Comparison of ENCODE assay signal across 10 cellular contexts in the genomic region with DNA sequence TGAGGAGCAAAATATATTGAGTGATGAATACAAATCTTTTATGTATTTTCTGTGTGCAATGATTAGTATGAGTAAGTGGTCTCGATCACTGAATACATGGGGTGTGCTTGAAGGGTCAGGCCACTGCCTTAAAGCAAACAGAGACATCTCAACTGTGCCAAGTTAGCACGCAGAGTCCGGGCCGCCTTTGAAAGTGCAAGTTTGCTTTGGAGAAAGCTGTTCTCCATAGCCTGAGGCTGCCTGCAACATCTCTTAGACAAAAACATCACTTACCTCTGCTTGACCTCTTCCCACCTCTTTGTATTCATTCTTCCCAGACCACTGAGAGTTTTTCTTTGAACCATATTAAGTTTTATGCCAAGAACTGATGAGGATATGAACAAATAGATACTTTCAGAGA.
DNase-seq lines count a peak whose midpoint lies in the region; ATAC-seq and TF ChIP-seq lines count a peak whose summit lies in the region.
"Had no signal": no experiment of that assay in that cellular context is flagged by ENCODE, and none has a peak within 500 bp of the region (broad histone marks: within the 10 kb centered on the region; RNA-seq: fewer than 3 reads in every experiment).

No MANE protein-coding gene starts in this region.

- no peak overlapping the region for H3K4me3 ChIP-seq in right atrium auricular region
- no peak overlapping the region for H3K4me3 ChIP-seq in RWPE2 (ENCODE audit: severe bottlenecking)

- DNase-seq in Right ventricle myocardium superior (no peak), right atrium auricular region (ENCODE audit: low spot score) (no peak), RWPE2 (ENCODE audit: low spot score) (no peak), left ventricle myocardium superior (no peak), GM20000 (ENCODE audit: low spot score) (no peak)
- DNase-seq: activated CD4-positive, alpha-beta T cell treated with anti-CD3 and anti-CD28 coated beads for 48 hours; activated gamma-delta T cell had no signal

- no peak for TF ChIP-seq POLR2A in GM18505 (IDR thresholded peaks at IDR 0.05; ENCODE audit: borderline replicate concordance, extremely low read depth, insufficient read depth, insufficient read length)

- intact Hi-C loops in Right ventricle myocardium superior (cut with DNase I) = no loop called here
- intact Hi-C loops in left ventricle myocardium superior (cut with micrococcal nuclease) = no loop called here

- H3K27me3 ChIP-seq in right atrium auricular region (no peaks in the 10 kb centered on the region), RWPE2 (ENCODE audit: insufficient read depth, poor library complexity, severe bottlenecking) (no peaks in the 10 kb centered on the region)

- ATAC-seq in Right ventricle myocardium superior (ENCODE audit: poor library complexity) (peak; percentile 34), RWPE2 (ENCODE audit: low read depth) (peak; percentile 35; the same call in 1 of the 3 replicates), left ventricle myocardium superior (peak; percentile 52), esophagus mucosa (no peak), GM18505 (IDR thresholded peaks at IDR 0.05; ENCODE audit: unreplicated experiment) (no peak), HG02852 (IDR thresholded peaks at IDR 0.05; ENCODE audit: unreplicated experiment) (no peak)

- H3K27ac ChIP-seq in right atrium auricular region (peak overlapping the region in 1 of 2 donors; percentile 2), RWPE2 (ENCODE audit: poor library complexity, severe bottlenecking) (no peak overlapping the region)

- H3K36me3 ChIP-seq in right atrium auricular region = no peaks in the 10 kb centered on the region
- H3K36me3 ChIP-seq in RWPE2 (ENCODE audit: low read depth) = no peaks in the 10 kb centered on the region

- H3K9me3 ChIP-seq in right atrium auricular region (no peaks in the 10 kb centered on the region), RWPE2 (ENCODE audit: severe bottlenecking) (no peaks in the 10 kb centered on the region)

- peaks cover 0 to 17% of the 10 kb centered on the region in 2 donors for H3K4me1 ChIP-seq in right atrium auricular region
- peaks cover 17% of the 10 kb centered on the region for H3K4me1 ChIP-seq in RWPE2 (ENCODE audit: insufficient read depth, poor library complexity, severe bottlenecking)

- no peak for TF ChIP-seq CTCF in right atrium auricular region (IDR thresholded peaks at IDR 0.05)
- no peak for TF ChIP-seq CTCF in RWPE2 (IDR thresholded peaks at IDR 0.05; ENCODE audit: poor library complexity, severe bottlenecking)
- TF ChIP-seq CTCF in GM20000 (IDR thresholded peaks at IDR 0.05; ENCODE audit: extremely low read depth, missing control alignments) = no peak

Comparison
In these comparisons a context has a peak if more than half of its experiments do, and no peak if none do; other contexts are left out.
1. ATAC-seq: peak in Right ventricle myocardium superior (single experiment), RWPE2 (single experiment) and left ventricle myocardium superior (single experiment); none in esophagus mucosa (single experiment), GM18505 (single experiment) and HG02852 (single experiment).